Comparison of ENCODE assay signal across 28 cellular contexts in genomic region chr12:53076461-53076860, GRCh38. TPM values are rescaled to one million over a fixed set of nuclear protein-coding genes. Genes with fewer than 3 reads are reported as not detected.
DNase-seq lines count a peak whose midpoint lies in the region; ATAC-seq and TF ChIP-seq lines count a peak whose summit lies in the region.
"Had no signal": no experiment of that assay in that cellular context is flagged by ENCODE, and none has a peak within 500 bp of the region (broad histone marks: within the 10 kb centered on the region; RNA-seq: fewer than 3 reads in every experiment).

No MANE protein-coding gene starts in this region.

- peaks cover 34% of the 10 kb centered on the region for H3K36me3 Mint-ChIP-seq in activated T-cell treated with anti-CD3 and anti-CD28 coated beads, Interleukin-2, amount 50 U/mL, for 4 hours (ENCODE audit: insufficient read depth)
- H3K36me3 Mint-ChIP-seq in mesothelial cell of epicardium: peaks cover 11% of the 10 kb centered on the region
- H3K36me3 Mint-ChIP-seq: activated naive CD8-positive, alpha-beta T cell had no signal

- POLR2A ChIA-PET in RWPE1 (lab: Yijun Ruan, JAX; ENCODE audit: low non-redundant PET): no interaction called here

- no peaks in the 10 kb centered on the region for H3K9me3 ChIP-seq in thoracic aorta
- H3K9me3 ChIP-seq in left lung: no peaks in the 10 kb centered on the region
- H3K9me3 ChIP-seq: right atrium auricular region, suprapubic skin had no signal

- peak overlapping the region; percentile 41 for H3K4me3 Mint-ChIP-seq in activated T-cell treated with anti-CD3 and anti-CD28 coated beads, Interleukin-2, amount 50 U/mL, for 4 hours
- no peak overlapping the region for H3K4me3 Mint-ChIP-seq in mesothelial cell of epicardium
- H3K4me3 Mint-ChIP-seq: activated CD4-positive, alpha-beta memory T cell treated with anti-CD3 and anti-CD28 coated beads for 36 hours had no signal

- H3K36me3 ChIP-seq in thoracic aorta (peaks cover 26% of the 10 kb centered on the region), left lung (peaks cover 0 to 37% of the 10 kb centered on the region in 2 donors)

- TF ChIP-seq CTCF in RWPE1 (conservative IDR thresholded peaks at IDR 0.05; ENCODE audit: low read depth) (no peak), mesothelial cell of epicardium (IDR thresholded peaks at IDR 0.05; ENCODE audit: unreplicated experiment) (no peak), thoracic aorta (IDR thresholded peaks at IDR 0.05) (no peak), left lung (IDR thresholded peaks at IDR 0.05) (no peak)

- no peaks in the 10 kb centered on the region for H3K27me3 Mint-ChIP-seq in activated T-cell treated with anti-CD3 and anti-CD28 coated beads, Interleukin-2, amount 50 U/mL, for 4 hours (ENCODE audit: low read depth)
- no peaks in the 10 kb centered on the region for H3K27me3 Mint-ChIP-seq in mesothelial cell of epicardium (ENCODE audit: low read depth)
- H3K27me3 Mint-ChIP-seq: activated CD4-positive, alpha-beta memory T cell treated with anti-CD3 and anti-CD28 coated beads for 36 hours; activated naive CD8-positive, alpha-beta T cell; CD4-positive, alpha-beta memory T cell had no signal

- no peak overlapping the region for H3K4me3 ChIP-seq in thoracic aorta
- H3K4me3 ChIP-seq in left lung: no peak overlapping the region
- H3K4me3 ChIP-seq: right atrium auricular region, suprapubic skin had no signal

- intact Hi-C loops in left lung (cut with DNase I): no loop called here

- peaks cover 51% of the 10 kb centered on the region for H3K4me1 Mint-ChIP-seq in activated T-cell treated with anti-CD3 and anti-CD28 coated beads, Interleukin-2, amount 50 U/mL, for 4 hours (ENCODE audit: low read depth)
- H3K4me1 Mint-ChIP-seq in mesothelial cell of epicardium: peaks cover 70% of the 10 kb centered on the region

- H3K4me1 ChIP-seq in thoracic aorta (ENCODE audit: control insufficient read depth in 1 of 2, low read depth in 2 of 2) (peaks cover 38 to 72% of the 10 kb centered on the region in 2 donors), left lung (peaks cover 33 to 77% of the 10 kb centered on the region in 2 donors)

- H3K27ac ChIP-seq in RWPE1 (peak overlapping the region; percentile 32; the same call in 1 of the 2 replicates), thoracic aorta (peak overlapping the region; percentile 9 to 52), left lung (peak overlapping the region in 1 of 2 donors; percentile 41)
- H3K27ac ChIP-seq: HL-60, KMS-11, parathyroid adenoma, right atrium auricular region, suprapubic skin had no signal

- CTCF ChIA-PET in RWPE1 (lab: Yijun Ruan, JAX): interaction anchor here (0.8 to 5.0 kb wide), 2 partner anchors 10 to 22 kb away, joined by 3 to 37 read pairs; no protein-coding TSS in a partner anchor

- ATAC-seq in activated T-cell treated with anti-CD3 and anti-CD28 coated beads, Interleukin-2, amount 50 U/mL, for 4 hours: no peak
- ATAC-seq in thoracic aorta (ENCODE audit: insufficient number of reproducible peaks, low FRiP score, low read depth): no peak
- ATAC-seq in HG03342 (IDR thresholded peaks at IDR 0.05; ENCODE audit: unreplicated experiment): no peak
- ATAC-seq in left lung: no peak

- DNase-seq in activated T-cell treated with anti-CD3 and anti-CD28 coated beads, Interleukin-2, amount 50 U/mL, for 4 hours: no peak
- no peak for DNase-seq in activated T-cell treated with anti-CD3 and anti-CD28 coated beads, Interleukin-2, amount 50 U/mL, for 48 hours
- no peak for DNase-seq in RWPE1 (ENCODE audit: low spot score)
- DNase-seq in mesothelial cell of epicardium (ENCODE audit: low spot score in 2 of 2, unreplicated experiment in 2 of 2): no peak
- DNase-seq in thoracic aorta (ENCODE audit: low spot score): no peak
- no peak for DNase-seq in DMS153 (lab: John Stamatoyannopoulos, UW)
- no peak for DNase-seq in left lung
- DNase-seq: activated CD4-positive, alpha-beta memory T cell treated with anti-CD3 and anti-CD28 coated beads for 36 hours; activated CD4-positive, CD25-positive, alpha-beta regulatory T cell treated with anti-CD3 and anti-CD28 coated beads, Interleukin-2, amount 50 U/mL, for 72 hours; CD4-positive, alpha-beta memory T cell; DMS 273 treated with DMSO at 0.1 percent for 48 hours; NCI-H1417; NCI-H2081 treated with DMSO at 0.1 percent for 48 hours; NCI-H345; RPMI8226; stimulated activated CD4-positive, alpha-beta T cell treated with anti-CD3 and anti-CD28 coated beads, Interleukin-12 subunit alpha, Interleukin-12 subunit beta, amount 100 ng/mL, for 4 hours; stimulated activated CD4-positive, alpha-beta T cell treated with anti-CD3 and anti-CD28 coated beads, Interleukin-4, amount 100 ng/mL, for 1 hour had no signal

- H3K27me3 ChIP-seq in thoracic aorta (replicated peaks; ENCODE audit: insufficient read depth) (no peaks in the 10 kb centered on the region), left lung (no peaks in the 10 kb centered on the region)
- H3K27me3 ChIP-seq: right atrium auricular region, suprapubic skin had no signal

- H3K27ac Mint-ChIP-seq in mesothelial cell of epicardium: peak overlapping the region; percentile 77
- H3K27ac Mint-ChIP-seq: activated CD4-positive, alpha-beta memory T cell treated with anti-CD3 and anti-CD28 coated beads for 36 hours; activated naive CD8-positive, alpha-beta T cell had no signal

- H3K9me3 Mint-ChIP-seq in activated T-cell treated with anti-CD3 and anti-CD28 coated beads, Interleukin-2, amount 50 U/mL, for 4 hours: no peaks in the 10 kb centered on the region
- no peaks in the 10 kb centered on the region for H3K9me3 Mint-ChIP-seq in mesothelial cell of epicardium
- H3K9me3 Mint-ChIP-seq: activated CD4-positive, alpha-beta memory T cell treated with anti-CD3 and anti-CD28 coated beads for 36 hours; CD4-positive, alpha-beta memory T cell; nephron had no signal

RNA-seq across cellular contexts. Expression of gene SPRYD3, which starts 2.7 kb away (rescaled TPM):
- 10 to 100 TPM; 48.3 to 57.8 (median 50.7) TPM for total RNA-seq in activated T-cell treated with anti-CD3 and anti-CD28 coated beads, Interleukin-2, amount 50 U/mL, for 4 hours
- total RNA-seq in mesothelial cell of epicardium (20.2 to 20.9 TPM (median 20.6 TPM) in 3 replicates), thoracic aorta (10 to 100 TPM; 68.0 to 94.8 TPM), left lung (10 to 100 TPM; 36.4 to 41.4 TPM)

RNA-seq across cellular contexts. Expression of gene IGFBP6, which starts 21.0 kb away (rescaled TPM):
- under 1 TPM; 0.29 to 0.43 (median 0.38) TPM for total RNA-seq in activated T-cell treated with anti-CD3 and anti-CD28 coated beads, Interleukin-2, amount 50 U/mL, for 4 hours
- total RNA-seq in mesothelial cell of epicardium (70.3 to 77.2 TPM (median 75.6 TPM) in 3 replicates), thoracic aorta (1,000 to 10,000 TPM; 1,999 to 2,150 TPM), left lung (10 to 100 TPM; 25.4 to 29.1 TPM)
- total RNA-seq: mononuclear cell; T-helper 1 cell treated with Interleukin-12 subunit alpha and Interleukin-12 subunit beta and Interleukin-4 antibody, amounts not matched to agents 30 ng/mL and 1 ng/mL, for 36 hours had no signal

RNA-seq across cellular contexts. Expression of gene TNS2, which starts 26.6 kb away (rescaled TPM):
- 1 to 10 TPM in 2 of 3 donors, under 1 TPM in 1; 0.87 to 2.5 (median 2.1) TPM for total RNA-seq in activated T-cell treated with anti-CD3 and anti-CD28 coated beads, Interleukin-2, amount 50 U/mL, for 4 hours
- 78.8 to 91.7 TPM (median 86.4 TPM) in 3 replicates for total RNA-seq in mesothelial cell of epicardium
- total RNA-seq in thoracic aorta: 100 to 1,000 TPM; 292 to 307 TPM
- 100 to 1,000 TPM; 112 to 129 TPM for total RNA-seq in left lung

RNA-seq across cellular contexts. Expression of gene SOAT2, which starts 26.8 kb away (rescaled TPM):
- total RNA-seq in activated T-cell treated with anti-CD3 and anti-CD28 coated beads, Interleukin-2, amount 50 U/mL, for 4 hours: under 1 TPM; 0.15 to 0.54 (median 0.32) TPM
- 0.13 to 0.40 TPM (median 0.20 TPM) in 3 replicates for total RNA-seq in mesothelial cell of epicardium
- total RNA-seq in thoracic aorta: under 1 TPM; 0.81 to 0.99 TPM
- total RNA-seq in left lung: not detected
- total RNA-seq: H1; right atrium auricular region; suprapubic skin; T-helper 1 cell treated with Interleukin-12 subunit alpha and Interleukin-12 subunit beta and Interleukin-4 antibody, amounts not matched to agents 30 ng/mL and 1 ng/mL, for 36 hours had no signal

Comparison
In these comparisons a context has a peak if more than half of its experiments do, and no peak if none do; other contexts are left out.
1. RNA of gene IGFBP6, which starts 21.0 kb away (total RNA-seq): 1,999 to 2,150 TPM in thoracic aorta; 70.3 to 77.2 TPM in mesothelial cell of epicardium, 25.4 to 29.1 TPM in left lung and 0.29 to 0.43 TPM in activated T-cell treated with anti-CD3 and anti-CD28 coated beads, Interleukin-2, amount 50 U/mL, for 4 hours; every median in the first group is over 10 times any median in the second.
2. RNA of gene TNS2, which starts 26.6 kb away (total RNA-seq): 292 to 307 TPM in thoracic aorta, 112 to 129 TPM in left lung and 78.8 to 91.7 TPM in mesothelial cell of epicardium; 0.87 to 2.5 TPM in activated T-cell treated with anti-CD3 and anti-CD28 coated beads, Interleukin-2, amount 50 U/mL, for 4 hours; every median in the first group is over 10 times any median in the second.